In genomic region chr11:70066628-70067027, GRCh38 we compare ENCODE assay signal across 16 cellular contexts. TPM values are rescaled to one million over a fixed set of nuclear protein-coding genes. Genes with fewer than 3 reads are reported as not detected.
"Had no signal": no experiment of that assay in that cellular context is flagged by ENCODE, and none has a peak within 500 bp of the region (broad histone marks: within the 10 kb centered on the region; RNA-seq: fewer than 3 reads in every experiment).

No MANE protein-coding gene starts in this region.

- H3K27me3 ChIP-seq: ascending aorta, tibial artery had no signal

- ATAC-seq: activated CD8-positive, alpha-beta T cell treated with anti-CD3 and anti-CD28 coated beads for 36 hours; stimulated activated memory B cell treated with anti-CD40 and anti-IgM and Interleukin-4, amounts not matched to agents 10 μg/mL and 1 μg/mL and 100 μg/mL, for 72 hours; WTC11 had no signal

- H3K27ac Mint-ChIP-seq: activated CD8-positive, alpha-beta T cell treated with anti-CD3 and anti-CD28 coated beads for 36 hours; activated naive CD4-positive, alpha-beta T cell treated with anti-CD3 and anti-CD28 coated beads for 36 hours; activated T-helper 1 cell treated with anti-CD3 and anti-CD28 coated beads, Interleukin-12 subunit alpha, Interleukin-12 subunit beta, Interleukin-2, Interleukin-4 antibody, amounts not matched to agents 30 ng/mL and 10 ng/mL and 1 ng/mL, durations not matched to agents 14 hours and 24 hours and 36 hours; naive B cell; neural progenitor cell; stimulated activated memory B cell treated with anti-CD40 and anti-IgM and Interleukin-4, amounts not matched to agents 10 μg/mL and 1 μg/mL and 100 μg/mL, for 72 hours; WTC11 had no signal

- H3K36me3 Mint-ChIP-seq: naive B cell; neural progenitor cell; stimulated activated memory B cell treated with anti-CD40 and anti-IgM and Interleukin-4, amounts not matched to agents 10 μg/mL and 1 μg/mL and 100 μg/mL, for 72 hours; WTC11 had no signal

- H3K4me1 ChIP-seq: ascending aorta had no signal

- H3K4me3 ChIP-seq: ascending aorta, neural progenitor cell, tibial artery had no signal

- H3K9me3 Mint-ChIP-seq: activated CD8-positive, alpha-beta T cell treated with anti-CD3 and anti-CD28 coated beads for 36 hours; activated naive CD4-positive, alpha-beta T cell treated with anti-CD3 and anti-CD28 coated beads for 36 hours; activated T-helper 1 cell treated with anti-CD3 and anti-CD28 coated beads, Interleukin-12 subunit alpha, Interleukin-12 subunit beta, Interleukin-2, Interleukin-4 antibody, amounts not matched to agents 30 ng/mL and 10 ng/mL and 1 ng/mL, durations not matched to agents 14 hours and 24 hours and 36 hours; stimulated activated memory B cell treated with anti-CD40 and anti-IgM and Interleukin-4, amounts not matched to agents 10 μg/mL and 1 μg/mL and 100 μg/mL, for 72 hours; WTC11 had no signal

- H3K4me3 Mint-ChIP-seq: activated CD8-positive, alpha-beta T cell treated with anti-CD3 and anti-CD28 coated beads for 36 hours; activated naive CD4-positive, alpha-beta T cell treated with anti-CD3 and anti-CD28 coated beads for 36 hours; activated T-helper 1 cell treated with anti-CD3 and anti-CD28 coated beads, Interleukin-12 subunit alpha, Interleukin-12 subunit beta, Interleukin-2, Interleukin-4 antibody, amounts not matched to agents 30 ng/mL and 10 ng/mL and 1 ng/mL, durations not matched to agents 14 hours and 24 hours and 36 hours; neural progenitor cell; stimulated activated memory B cell treated with anti-CD40 and anti-IgM and Interleukin-4, amounts not matched to agents 10 μg/mL and 1 μg/mL and 100 μg/mL, for 72 hours; WTC11 had no signal

- H3K36me3 ChIP-seq: ascending aorta, neural progenitor cell, tibial artery had no signal

- DNase-seq: activated CD4-positive, alpha-beta T cell treated with anti-CD3 and anti-CD28 coated beads for 4 hours; activated CD8-positive, alpha-beta T cell treated with anti-CD3 and anti-CD28 coated beads for 36 hours; activated naive CD4-positive, alpha-beta T cell treated with anti-CD3 and anti-CD28 coated beads for 36 hours; erythroblast; naive B cell; stimulated activated CD4-positive, alpha-beta T cell treated with anti-CD3 and anti-CD28 coated beads, Interleukin-2, amount 100 ng/mL, for 48 hours; T-helper 2 cell; tibial artery had no signal

- H3K9me3 ChIP-seq: ascending aorta, tibial artery had no signal

- H3K4me1 Mint-ChIP-seq: naive B cell; stimulated activated memory B cell treated with anti-CD40 and anti-IgM and Interleukin-4, amounts not matched to agents 10 μg/mL and 1 μg/mL and 100 μg/mL, for 72 hours had no signal

- H3K27ac ChIP-seq: ascending aorta, neural progenitor cell, parathyroid adenoma, tibial artery had no signal

RNA-seq across cellular contexts. Expression of gene ANO1, which starts 11.5 kb away (rescaled TPM):
- total RNA-seq: activated CD8-positive, alpha-beta T cell treated with anti-CD3 and anti-CD28 coated beads for 36 hours; activated naive CD4-positive, alpha-beta T cell treated with anti-CD3 and anti-CD28 coated beads for 36 hours; activated T-helper 1 cell treated with anti-CD3 and anti-CD28 coated beads, Interleukin-12 subunit alpha, Interleukin-12 subunit beta, Interleukin-2, Interleukin-4 antibody, amounts not matched to agents 30 ng/mL and 10 ng/mL and 1 ng/mL, durations not matched to agents 14 hours and 24 hours and 36 hours; dermis microvascular lymphatic vessel endothelial cell; mononuclear cell had no signal
